8 cellular contexts compared by ENCODE assay signal in the genomic region with DNA sequence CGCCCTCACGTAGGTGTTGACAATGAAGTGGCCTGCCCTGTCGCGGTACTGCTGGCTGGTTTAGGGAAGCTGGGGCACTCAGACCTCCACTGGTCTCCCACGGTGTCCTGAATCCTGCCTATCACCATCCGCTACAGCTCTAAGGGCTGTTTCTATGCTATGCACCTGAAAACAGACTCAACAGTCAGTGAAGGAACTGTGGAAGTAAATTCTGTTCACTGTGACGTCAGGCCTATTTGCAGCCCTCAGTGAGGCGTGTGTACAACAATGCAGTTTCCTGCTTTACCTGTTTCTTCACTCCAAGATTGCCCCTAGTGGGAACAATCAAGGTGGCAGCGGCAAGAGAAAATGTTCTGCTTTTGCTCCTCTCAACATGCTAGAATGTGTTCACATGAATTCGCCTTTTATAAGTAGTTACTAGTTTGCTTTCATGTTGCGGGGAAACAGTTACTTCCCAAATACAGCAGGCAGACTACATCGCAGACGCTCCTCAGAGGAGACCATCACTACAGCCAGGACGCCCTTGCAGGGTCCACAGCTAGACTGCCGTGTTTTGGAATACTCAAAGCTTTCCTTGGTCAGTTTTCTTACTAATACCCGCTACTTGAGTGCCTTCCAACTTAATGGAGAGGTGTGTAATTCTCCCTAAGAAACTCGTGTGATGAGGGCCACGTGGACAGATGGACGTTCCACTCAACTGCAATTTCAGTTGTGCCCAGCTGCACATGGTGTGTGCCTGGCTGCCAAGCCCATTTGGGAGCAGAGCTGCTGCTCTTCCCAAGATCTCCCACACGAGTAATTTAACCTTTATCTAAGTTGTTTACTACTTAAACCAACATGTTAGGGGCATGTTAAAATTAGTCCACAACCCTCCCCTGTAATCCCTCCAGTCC. TPM values are rescaled to one million over a fixed set of nuclear protein-coding genes. Genes with fewer than 3 reads are reported as not detected.
A peak's percentile ranks its signal among the peaks of the same experiment; 100 is the strongest.
DNase-seq lines count a peak whose midpoint lies in the region; ATAC-seq and TF ChIP-seq lines count a peak whose summit lies in the region.

No MANE protein-coding gene starts in this region.

- peak overlapping the region; percentile 58 for H3K4me2 ChIP-seq in DOHH2 (ENCODE audit: low read length)

- no peaks in the 10 kb centered on the region for H3K27me3 ChIP-seq in DOHH2 (ENCODE audit: control insufficient read depth, low read length)
- no peaks in the 10 kb centered on the region for H3K27me3 ChIP-seq in Peyer's patch
- H3K27me3 ChIP-seq in foreskin keratinocyte = no peaks in the 10 kb centered on the region
- H3K27me3 ChIP-seq in transverse colon = no peaks in the 10 kb centered on the region

- 45 to 83% methylated on average over 4 to 20 of the region's 20 CpGs for WGBS in transverse colon (ENCODE audit: low coverage in 1 of 2), 2 donors

- peak; percentile 11 for ATAC-seq in HG02981 (IDR thresholded peaks at IDR 0.05; ENCODE audit: unreplicated experiment)
- ATAC-seq in foreskin keratinocyte = peak; percentile 75
- no peak for ATAC-seq in GM21737 (IDR thresholded peaks at IDR 0.05; ENCODE audit: unreplicated experiment)

- TF ChIP-seq EP300 in transverse colon (IDR thresholded peaks at IDR 0.05; ENCODE audit: low read depth) = no peak

- DNase-seq in Peyer's patch (no peak), foreskin keratinocyte (peak in 1 of 2 donors; percentile 70), transverse colon (peak; percentile 53), iPS-NIHi7 (ENCODE audit: extremely low spot score) (no peak), NCI-H187 (lab: John Stamatoyannopoulos, UW) (no peak)

- peaks cover 80% of the 10 kb centered on the region for H3K36me3 ChIP-seq in DOHH2 (ENCODE audit: control insufficient read depth, low read length)
- H3K36me3 ChIP-seq in Peyer's patch = peaks cover 0 to 48% (median 0%) of the 10 kb centered on the region in 3 donors
- peaks cover 0 to 32% (median 11%) of the 10 kb centered on the region in 4 donors for H3K36me3 ChIP-seq in transverse colon

- H3K9me2 ChIP-seq in DOHH2 (replicated peaks; ENCODE audit: control insufficient read depth, low read length) = no peaks in the 10 kb centered on the region

- intact Hi-C loops in transverse colon (cut with DNase I; ENCODE audit: low total_unique reads) = no loop called here

- TF ChIP-seq POLR2A in Peyer's patch (IDR thresholded peaks at IDR 0.05) (no peak), transverse colon (IDR thresholded peaks at IDR 0.05) (no peak)

- peaks cover 4% of the 10 kb centered on the region; the same call in 1 of the 2 replicates for H4K20me1 ChIP-seq in DOHH2 (ENCODE audit: control insufficient read depth, insufficient read depth, low read depth, low read length)

- H3F3A ChIP-seq in DOHH2 (ENCODE audit: control insufficient read depth, insufficient read depth) = peaks cover 25% of the 10 kb centered on the region

- peak overlapping the region; percentile 41 for H3K4me3 ChIP-seq in DOHH2 (ENCODE audit: low read length)
- H3K4me3 ChIP-seq in Peyer's patch = no peak overlapping the region
- no peak overlapping the region for H3K4me3 ChIP-seq in transverse colon

- in situ Hi-C loops in transverse colon (cut with MboI; ENCODE audit: low pct_ligation_motif_present in 1 of 4, low pct_unique_long_range_greater_than_20kb in 1 of 4, low sequenced_read_pairs in 3 of 4) = no loop called here

- TF ChIP-seq CTCF in DOHH2 (IDR thresholded peaks at IDR 0.05; ENCODE audit: low read depth, low read length, poor library complexity, severe bottlenecking) (no peak), Peyer's patch (IDR thresholded peaks at IDR 0.05) (peak in 4 of 6 experiments; percentile 6 to 50 (median 42)), foreskin keratinocyte (conservative IDR thresholded peaks at IDR 0.05) (peak; percentile 61), transverse colon (IDR thresholded peaks at IDR 0.05) (peak in 2 of 5 experiments; percentile 8 to 11)

- peaks cover 9% of the 10 kb centered on the region for H3K79me2 ChIP-seq in DOHH2 (ENCODE audit: control insufficient read depth, low read length)

- peaks cover 27% of the 10 kb centered on the region for H3K4me1 ChIP-seq in DOHH2 (ENCODE audit: control insufficient read depth, low read length)
- H3K4me1 ChIP-seq in Peyer's patch = peaks cover 4 to 28% (median 12%) of the 10 kb centered on the region in 4 donors
- H3K4me1 ChIP-seq in foreskin keratinocyte = peaks cover 21% of the 10 kb centered on the region
- H3K4me1 ChIP-seq in transverse colon = peaks cover 18 to 32% (median 22%) of the 10 kb centered on the region in 4 donors

- H3K27ac ChIP-seq in DOHH2 (ENCODE audit: low read depth, low read length) (peak overlapping the region; percentile 68), Peyer's patch (peak overlapping the region; percentile 5 to 38 (median 18)), foreskin keratinocyte (no peak overlapping the region), transverse colon (peak overlapping the region; percentile 58 to 77 (median 74))

- H3K9me3 ChIP-seq in DOHH2 (ENCODE audit: control insufficient read depth, insufficient read depth, low read length) (no peaks in the 10 kb centered on the region), Peyer's patch (no peaks in the 10 kb centered on the region), transverse colon (no peaks in the 10 kb centered on the region)

RNA-seq across cellular contexts. Expression of a gene that starts 25.4 kb away (rescaled TPM):
- total RNA-seq in Peyer's patch (100 to 1,000 TPM in 2 of 4 donors, 10 to 100 TPM in 2; 72.5 to 143 (median 105) TPM), foreskin keratinocyte (34.0 and 34.2 TPM in 2 replicates), transverse colon (100 to 1,000 TPM in 1 of 4 donors, 10 to 100 TPM in 3; 68.3 to 135 (median 88.0) TPM)
- 11.0 and 12.3 TPM in 2 replicates for polyA plus RNA-seq in foreskin keratinocyte

RNA-seq across cellular contexts. Expression of a gene that starts 37.0 kb away (rescaled TPM):
- total RNA-seq in Peyer's patch (10 to 100 TPM; 22.3 to 26.5 (median 24.0) TPM), foreskin keratinocyte (25.5 and 26.9 TPM in 2 replicates), transverse colon (10 to 100 TPM; 29.5 to 34.1 (median 31.7) TPM)
- polyA plus RNA-seq in foreskin keratinocyte = 16.2 and 18.2 TPM in 2 replicates

RNA-seq across cellular contexts. Expression of a gene that starts 39.3 kb away (rescaled TPM):
- total RNA-seq in Peyer's patch (1 to 10 TPM; 2.6 to 6.6 (median 5.0) TPM), foreskin keratinocyte (13.6 and 15.8 TPM in 2 replicates), transverse colon (10 to 100 TPM in 1 of 4 donors, 1 to 10 TPM in 3; 5.2 to 19.9 (median 5.9) TPM)
- 7.5 and 10.1 TPM in 2 replicates for polyA plus RNA-seq in foreskin keratinocyte

RNA-seq across cellular contexts. Expression of a gene that starts 51.6 kb away (rescaled TPM):
- total RNA-seq in Peyer's patch = 10 to 100 TPM in 1 of 4 donors, 1 to 10 TPM in 3; 3.8 to 19.0 (median 5.2) TPM
- total RNA-seq in foreskin keratinocyte = 0.25 and 0.34 TPM in 2 replicates
- 0.29 and 0.33 TPM in 2 replicates for polyA plus RNA-seq in foreskin keratinocyte
- total RNA-seq in transverse colon = 10 to 100 TPM in 1 of 4 donors, 1 to 10 TPM in 3; 2.8 to 32.9 (median 4.6) TPM
